1 cellular context compared by ENCODE assay signal in the genomic region with DNA sequence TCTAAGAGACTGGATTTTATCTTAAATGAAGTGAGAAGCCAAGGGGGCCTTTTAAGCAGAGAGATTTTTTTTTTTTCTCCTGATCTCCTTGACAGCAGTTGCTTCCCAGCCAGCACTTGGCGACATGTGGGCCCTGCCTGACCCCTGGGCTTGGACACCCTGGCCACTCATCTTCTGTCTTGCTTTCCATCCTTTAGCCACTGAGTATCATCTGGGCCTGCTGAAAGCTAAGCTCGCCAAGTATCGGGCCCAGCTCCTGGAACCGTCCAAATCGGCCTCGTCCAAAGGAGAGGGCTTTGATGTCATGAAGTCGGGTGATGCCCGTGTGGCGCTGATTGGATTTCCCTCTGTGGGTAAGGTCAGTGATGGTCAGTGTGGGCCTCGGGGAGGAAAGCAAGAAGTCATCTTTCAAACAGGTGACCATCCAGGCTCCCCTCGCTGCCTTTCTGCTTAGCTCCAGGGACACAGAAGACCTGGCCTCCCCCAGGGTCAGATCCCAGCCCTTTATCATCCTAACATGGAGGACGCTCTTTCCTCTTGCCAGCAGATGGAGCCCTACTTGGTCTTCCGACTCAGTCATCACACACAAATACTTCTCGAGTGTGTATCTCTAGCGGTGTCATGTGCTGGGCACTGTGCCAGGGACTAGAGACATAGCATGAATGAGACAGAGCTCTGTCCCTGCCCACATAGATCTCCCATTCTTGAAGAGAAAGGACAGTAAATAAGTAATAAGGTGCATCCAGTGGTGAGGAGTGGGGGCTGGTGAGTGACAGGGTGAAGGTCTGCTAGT.
TF ChIP-seq lines count a peak whose summit lies in the region.

No MANE protein-coding gene starts in this region.

TF ChIP-seq in SK-N-SH treated with all-trans-retinoic acid at 6 μM for 48 hours, 23 proteins besides CTCF, POLR2A, EP300 and RAD21 (continued from another document):
- TF ChIP-seq, protein P1, sequence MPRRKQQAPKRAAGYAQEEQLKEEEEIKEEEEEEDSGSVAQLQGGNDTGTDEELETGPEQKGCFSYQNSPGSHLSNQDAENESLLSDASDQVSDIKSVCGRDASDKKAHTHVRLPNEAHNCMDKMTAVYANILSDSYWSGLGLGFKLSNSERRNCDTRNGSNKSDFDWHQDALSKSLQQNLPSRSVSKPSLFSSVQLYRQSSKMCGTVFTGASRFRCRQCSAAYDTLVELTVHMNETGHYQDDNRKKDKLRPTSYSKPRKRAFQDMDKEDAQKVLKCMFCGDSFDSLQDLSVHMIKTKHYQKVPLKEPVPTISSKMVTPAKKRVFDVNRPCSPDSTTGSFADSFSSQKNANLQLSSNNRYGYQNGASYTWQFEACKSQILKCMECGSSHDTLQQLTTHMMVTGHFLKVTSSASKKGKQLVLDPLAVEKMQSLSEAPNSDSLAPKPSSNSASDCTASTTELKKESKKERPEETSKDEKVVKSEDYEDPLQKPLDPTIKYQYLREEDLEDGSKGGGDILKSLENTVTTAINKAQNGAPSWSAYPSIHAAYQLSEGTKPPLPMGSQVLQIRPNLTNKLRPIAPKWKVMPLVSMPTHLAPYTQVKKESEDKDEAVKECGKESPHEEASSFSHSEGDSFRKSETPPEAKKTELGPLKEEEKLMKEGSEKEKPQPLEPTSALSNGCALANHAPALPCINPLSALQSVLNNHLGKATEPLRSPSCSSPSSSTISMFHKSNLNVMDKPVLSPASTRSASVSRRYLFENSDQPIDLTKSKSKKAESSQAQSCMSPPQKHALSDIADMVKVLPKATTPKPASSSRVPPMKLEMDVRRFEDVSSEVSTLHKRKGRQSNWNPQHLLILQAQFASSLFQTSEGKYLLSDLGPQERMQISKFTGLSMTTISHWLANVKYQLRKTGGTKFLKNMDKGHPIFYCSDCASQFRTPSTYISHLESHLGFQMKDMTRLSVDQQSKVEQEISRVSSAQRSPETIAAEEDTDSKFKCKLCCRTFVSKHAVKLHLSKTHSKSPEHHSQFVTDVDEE (CRISPR knock-in tag; IDR thresholded peaks at IDR 0.05) = no peak
- TF ChIP-seq GLIS3 (CRISPR knock-in tag; IDR thresholded peaks at IDR 0.05) = no peak
